ENCODE assay signal across 2 cellular contexts in genomic region chr4:152713951-152714705, GRCh38.
TF ChIP-seq lines count a peak whose summit lies in the region.

No MANE protein-coding gene starts in this region.

TF ChIP-seq in GM12891, 5 proteins besides CTCF, POLR2A, EP300 and RAD21:
- TF ChIP-seq PAX5 (IDR thresholded peaks at IDR 0.05; ENCODE audit: insufficient read depth, low read length, severe bottlenecking) = no peak
- TF ChIP-seq SPI1 (IDR thresholded peaks at IDR 0.05; ENCODE audit: low read depth, low read length) = no peak
- TF ChIP-seq POLR2AphosphoS5 (IDR thresholded peaks at IDR 0.05; ENCODE audit: low read depth, low read length) = no peak
- no peak for TF ChIP-seq POU2F2 (IDR thresholded peaks at IDR 0.05; ENCODE audit: low read depth, low read length)
- no peak for TF ChIP-seq TAF1 (IDR thresholded peaks at IDR 0.05; ENCODE audit: low read depth, low read length)

TF ChIP-seq in H1, 55 proteins besides CTCF, POLR2A, EP300 and RAD21:
- no peak for TF ChIP-seq NANOG (IDR thresholded peaks at IDR 0.05; ENCODE audit: insufficient read depth, low read depth, low read length, poor library complexity, severe bottlenecking)
- TF ChIP-seq, protein P1, sequence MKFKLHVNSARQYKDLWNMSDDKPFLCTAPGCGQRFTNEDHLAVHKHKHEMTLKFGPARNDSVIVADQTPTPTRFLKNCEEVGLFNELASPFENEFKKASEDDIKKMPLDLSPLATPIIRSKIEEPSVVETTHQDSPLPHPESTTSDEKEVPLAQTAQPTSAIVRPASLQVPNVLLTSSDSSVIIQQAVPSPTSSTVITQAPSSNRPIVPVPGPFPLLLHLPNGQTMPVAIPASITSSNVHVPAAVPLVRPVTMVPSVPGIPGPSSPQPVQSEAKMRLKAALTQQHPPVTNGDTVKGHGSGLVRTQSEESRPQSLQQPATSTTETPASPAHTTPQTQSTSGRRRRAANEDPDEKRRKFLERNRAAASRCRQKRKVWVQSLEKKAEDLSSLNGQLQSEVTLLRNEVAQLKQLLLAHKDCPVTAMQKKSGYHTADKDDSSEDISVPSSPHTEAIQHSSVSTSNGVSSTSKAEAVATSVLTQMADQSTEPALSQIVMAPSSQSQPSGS (IDR thresholded peaks at IDR 0.05; ENCODE audit: low read length) = no peak
